ENCODE assay signal across 1 cellular context in genomic region chr7:85000973-85001372, GRCh38.
TF ChIP-seq lines count a peak whose summit lies in the region.

No MANE protein-coding gene starts in this region.

TF ChIP-seq in H1, 55 proteins besides CTCF, POLR2A, EP300 and RAD21 (continued from another document):
- TF ChIP-seq CBX5 (IDR thresholded peaks at IDR 0.05; ENCODE audit: low read depth, low read length) (no peak), ATF3 (IDR thresholded peaks at IDR 0.05; ENCODE audit: insufficient read depth, low read depth, low read length) (no peak), SIN3A (conservative IDR thresholded peaks at IDR 0.05 in 1 of 2, IDR thresholded peaks at IDR 0.05 in 1 of 2; ENCODE audit: low read depth in 1 of 2, low read length in 2 of 2) (no peak), TCF12 (IDR thresholded peaks at IDR 0.05; ENCODE audit: low read depth, low read length) (no peak)
